28 cellular contexts compared by ENCODE assay signal in the genomic region with DNA sequence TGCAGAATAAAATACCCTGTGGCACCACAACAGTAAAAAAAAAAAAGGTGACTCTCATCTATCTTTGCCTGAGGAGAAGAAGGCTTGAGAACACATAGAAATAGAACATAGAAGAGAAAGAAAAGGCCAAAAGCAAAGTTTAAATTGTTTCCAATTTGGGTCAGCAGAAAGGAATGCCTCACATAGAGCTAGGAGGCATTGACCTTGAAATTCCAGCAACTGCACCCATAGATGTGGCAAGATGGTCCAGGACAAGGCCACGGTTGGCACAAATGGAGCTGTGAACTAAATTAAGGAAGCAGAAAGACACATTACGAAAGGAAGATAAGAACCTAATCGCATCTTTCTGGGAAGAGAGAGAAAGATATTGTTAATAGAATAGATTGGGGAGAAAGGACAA.
DNase-seq lines count a peak whose midpoint lies in the region; ATAC-seq and TF ChIP-seq lines count a peak whose summit lies in the region.
"Had no signal": no experiment of that assay in that cellular context is flagged by ENCODE, and none has a peak within 500 bp of the region (broad histone marks: within the 10 kb centered on the region; RNA-seq: fewer than 3 reads in every experiment).

No MANE protein-coding gene starts in this region.

- no peak overlapping the region for H3K56ac ChIP-seq in mesendoderm (ENCODE audit: low read length)

- H3K4ac ChIP-seq in mesendoderm (ENCODE audit: low read depth, low read length) = no peak overlapping the region

- H2BK5ac ChIP-seq in mesendoderm (ENCODE audit: low read length) = no peak overlapping the region

- H3K4me3 ChIP-seq in AG10803 (ENCODE audit: low read length) = no peak overlapping the region
- no peak overlapping the region for H3K4me3 ChIP-seq in MG63
- H3K4me3 ChIP-seq in choroid plexus epithelial cell (ENCODE audit: low read depth, low read length) = no peak overlapping the region
- H3K4me3 ChIP-seq in mesendoderm (ENCODE audit: low read length) = no peak overlapping the region
- H3K4me3 ChIP-seq: A549; BLaER1 treated with 17β-estradiol and CSF1 and Interleukin-3, amounts not matched to agents 10 nM and 100 nM; cardiac muscle cell; heart left ventricle had no signal

- H4K8ac ChIP-seq in mesendoderm (ENCODE audit: low read depth, low read length) = no peak overlapping the region

- WGBS in mesendoderm (ENCODE audit: extremely low coverage, insufficient coverage, low lambda C conversion rate) = no CpG with 5 or more reads among the region's 3 CpGs

- H2BK15ac ChIP-seq in mesendoderm (replicated peaks; ENCODE audit: low read depth) = no peak overlapping the region

- no peak overlapping the region for H4K5ac ChIP-seq in mesendoderm (ENCODE audit: low read length)

- H3K79me1 ChIP-seq in mesendoderm (ENCODE audit: low read length) = no peaks in the 10 kb centered on the region

- H3K18ac ChIP-seq in mesendoderm (ENCODE audit: low read length) = no peak overlapping the region

- H3K27me3 ChIP-seq in MG63 = no peaks in the 10 kb centered on the region
- no peaks in the 10 kb centered on the region for H3K27me3 ChIP-seq in mesendoderm (ENCODE audit: insufficient read depth, low read length, poor library complexity)
- H3K27me3 ChIP-seq: BLaER1 treated with 17β-estradiol and CSF1 and Interleukin-3, amounts not matched to agents 10 nM and 100 nM; cardiac muscle cell; heart left ventricle had no signal

- no peaks in the 10 kb centered on the region for H3K36me3 ChIP-seq in MG63
- no peaks in the 10 kb centered on the region for H3K36me3 ChIP-seq in mesendoderm (ENCODE audit: control insufficient read depth, insufficient read depth, low read length)
- H3K36me3 ChIP-seq: BLaER1 treated with 17β-estradiol and CSF1 and Interleukin-3, amounts not matched to agents 10 nM and 100 nM; cardiac muscle cell; heart left ventricle had no signal

- DNase-seq in AG10803 (ENCODE audit: low read depth) = peak; percentile 62
- DNase-seq in MG63 = peak; percentile 4
- DNase-seq in choroid plexus epithelial cell (ENCODE audit: low read depth) = peak; percentile 30
- peak; percentile 37 for DNase-seq in mesendoderm
- no peak for DNase-seq in T1000 (lab: John Stamatoyannopoulos, UW)
- no peak for DNase-seq in NCI-H2227 (lab: John Stamatoyannopoulos, UW; ENCODE audit: unreplicated experiment)
- no peak for DNase-seq in mucosa of gallbladder (ENCODE audit: low spot score)
- DNase-seq: activated CD4-positive, alpha-beta memory T cell treated with anti-CD3 and anti-CD28 coated beads, Interleukin-2, amount 10 ng/mL, durations not matched to agents 7 days and 5 days; activated CD4-positive, CD25-positive, alpha-beta regulatory T cell treated with anti-CD3 and anti-CD28 coated beads, Interleukin-2, amount 50 U/mL, for 72 hours; activated effector memory CD4-positive, alpha-beta T cell treated with Interleukin-2 at 50 U/mL for 16 hours; activated T-cell treated with anti-CD3 and anti-CD28 coated beads for 4 hours; dermis blood vessel endothelial cell; DND-41; heart left ventricle; KG1; MV-4-11; naive B cell; NCI-H510A treated with DMSO at 0.1 percent for 48 hours; PC-3; Right ventricle myocardium superior; small intestine; stimulated activated CD4-positive, alpha-beta T cell treated with anti-CD3 and anti-CD28 coated beads, Interleukin-2, amount 100 ng/mL, for 24 hours; SW 1271 had no signal

- H2BK120ac ChIP-seq in mesendoderm (ENCODE audit: low read depth, low read length) = no peak overlapping the region

- no peak overlapping the region for H3K4me2 ChIP-seq in mesendoderm (ENCODE audit: low read length)
- H3K4me2 ChIP-seq: A549; BLaER1 treated with 17β-estradiol and CSF1 and Interleukin-3, amounts not matched to agents 10 nM and 100 nM had no signal

- H2AK5ac ChIP-seq in mesendoderm (ENCODE audit: low read length) = no peak overlapping the region

- no peak for ATAC-seq in HG03095 (IDR thresholded peaks at IDR 0.05; ENCODE audit: unreplicated experiment)
- ATAC-seq: A549; heart left ventricle; PC-3; stimulated activated effector memory CD8-positive, alpha-beta T cell treated with anti-CD3 and anti-CD28 coated beads, Interleukin-12 subunit alpha, Interleukin-12 subunit beta, amount 100 ng/mL, for 72 hours had no signal

- no peak overlapping the region for H3K23ac ChIP-seq in mesendoderm (ENCODE audit: low read length)

- no peak overlapping the region for H3K27ac ChIP-seq in mesendoderm (ENCODE audit: low read depth, low read length)
- H3K27ac ChIP-seq: A549; BLaER1 treated with 17β-estradiol and CSF1 and Interleukin-3, amounts not matched to agents 10 nM and 100 nM; cardiac muscle cell; heart left ventricle had no signal

- H3K79me2 ChIP-seq in mesendoderm (ENCODE audit: control insufficient read depth, insufficient read depth, low read length) = no peaks in the 10 kb centered on the region

- peaks cover 2% of the 10 kb centered on the region; the same call in 1 of the 2 replicates for H3K9me3 ChIP-seq in MG63

- no peak overlapping the region for H3K9ac ChIP-seq in mesendoderm (ENCODE audit: low read length)
- H3K9ac ChIP-seq: BLaER1 treated with 17β-estradiol and CSF1 and Interleukin-3, amounts not matched to agents 10 nM and 100 nM had no signal

- TF ChIP-seq CTCF in AG10803 (conservative IDR thresholded peaks at IDR 0.05; ENCODE audit: low read length) = no peak
- TF ChIP-seq CTCF in choroid plexus epithelial cell (conservative IDR thresholded peaks at IDR 0.05; ENCODE audit: low read depth, low read length) = no peak

- H3K4me1 ChIP-seq in mesendoderm (ENCODE audit: control insufficient read depth, low read depth, low read length) = no peaks in the 10 kb centered on the region
- H3K4me1 ChIP-seq: A549; BLaER1 treated with 17β-estradiol and CSF1 and Interleukin-3, amounts not matched to agents 10 nM and 100 nM; heart left ventricle had no signal

Comparison
In these comparisons a context has a peak if more than half of its experiments do, and no peak if none do; other contexts are left out.
1. DNase-seq: peak in AG10803 (single experiment), MG63 (single experiment), choroid plexus epithelial cell (single experiment) and mesendoderm (single experiment); none in T1000 (single experiment), NCI-H2227 (single experiment) and mucosa of gallbladder (single experiment).